In the genomic region with DNA sequence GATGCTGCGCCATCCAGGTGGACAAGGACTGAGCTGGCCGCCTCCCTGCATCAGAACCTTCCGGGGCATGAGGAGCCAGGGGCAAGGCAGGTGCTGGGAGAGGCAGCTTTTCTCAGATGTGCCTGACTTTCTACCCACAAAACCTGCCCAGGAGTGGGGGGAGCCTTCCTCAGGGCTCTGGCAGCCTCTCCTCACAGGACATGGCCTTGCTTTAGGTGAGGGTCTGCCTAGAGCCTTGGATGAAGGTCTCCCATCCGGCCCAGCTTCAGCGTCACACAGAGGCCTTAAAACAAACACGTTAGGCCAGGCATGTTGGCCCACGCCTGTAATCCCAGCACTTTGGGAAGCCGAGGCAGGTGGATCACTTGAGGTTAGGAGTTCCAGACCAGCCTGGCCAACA, we compare ENCODE assay signal across 34 cellular contexts.
"Had no signal": no experiment of that assay in that cellular context is flagged by ENCODE, and none has a peak within 500 bp of the region (broad histone marks: within the 10 kb centered on the region; RNA-seq: fewer than 3 reads in every experiment).

No MANE protein-coding gene starts in this region.

- H3K27ac ChIP-seq: adrenal gland, ascending aorta, cardiac muscle cell, colonic mucosa, epithelial cell of prostate, esophagus squamous epithelium, left lung, neutrophil, skin epidermis, suprapubic skin, tibial artery, upper lobe of right lung had no signal

- H3K27me3 Mint-ChIP-seq: activated CD8-positive, alpha-beta T cell treated with anti-CD3 and anti-CD28 coated beads for 36 hours; brain; progenitor cell of endocrine pancreas had no signal

- H3K4me1 ChIP-seq: adrenal gland, colonic mucosa, esophagus squamous epithelium, left lung, suprapubic skin, tibial artery, upper lobe of right lung had no signal

- H3K9me3 ChIP-seq: adrenal gland, ascending aorta, colonic mucosa, esophagus squamous epithelium, left lung, mucosa of descending colon, neutrophil, suprapubic skin, tibial artery, upper lobe of right lung had no signal

- ATAC-seq: activated CD8-positive, alpha-beta T cell treated with anti-CD3 and anti-CD28 coated beads for 36 hours; activated naive CD4-positive, alpha-beta T cell treated with anti-CD3 and anti-CD28 coated beads, Interleukin-2, amount 50 U/mL, for 72 hours; activated T-cell treated with anti-CD3 and anti-CD28 coated beads, Interleukin-2, amount 50 U/mL, for 4 hours; left lung; mucosa of descending colon; sciatic nerve; upper lobe of right lung had no signal

- H3K36me3 ChIP-seq: adrenal gland, ascending aorta, cardiac muscle cell, colonic mucosa, esophagus squamous epithelium, left lung, neutrophil, suprapubic skin, tibial artery, upper lobe of right lung had no signal

- H3K4me3 ChIP-seq: adrenal gland, ascending aorta, cardiac muscle cell, colonic mucosa, esophagus squamous epithelium, left lung, lung, mucosa of descending colon, skin epidermis, suprapubic skin, tibial artery, upper lobe of right lung had no signal

- H3K9me3 Mint-ChIP-seq: activated CD8-positive, alpha-beta T cell treated with anti-CD3 and anti-CD28 coated beads for 36 hours; activated naive CD4-positive, alpha-beta T cell treated with anti-CD3 and anti-CD28 coated beads, Interleukin-2, amount 50 U/mL, for 72 hours; activated T-cell treated with anti-CD3 and anti-CD28 coated beads, Interleukin-2, amount 50 U/mL, for 4 hours; activated T-helper 2 cell treated with anti-CD3 and anti-CD28 coated beads, Interferon-gamma antibody, Interleukin-2, Interleukin-4, amounts not matched to agents 10 μg/mL and 5 μg/mL and 100 μg/mL, durations not matched to agents 14 hours and 24 hours and 36 hours; brain; nephron; WTC11 had no signal

- H3K27me3 ChIP-seq: adrenal gland, ascending aorta, cardiac muscle cell, colonic mucosa, esophagus squamous epithelium, left lung, neutrophil, suprapubic skin, tibial artery, upper lobe of right lung had no signal

- H3K36me3 Mint-ChIP-seq: activated naive CD4-positive, alpha-beta T cell treated with anti-CD3 and anti-CD28 coated beads, Interleukin-2, amount 50 U/mL, for 72 hours; brain; WTC11 had no signal

- FAIRE-seq: endometrium, frontal cortex, islet of Langerhans had no signal

- DNase-seq: activated CD4-positive, alpha-beta T cell treated with anti-CD3 and anti-CD28 coated beads, Interleukin-2, amount 50 U/mL, for 1 hour; activated CD8-positive, alpha-beta T cell treated with anti-CD3 and anti-CD28 coated beads for 36 hours; activated naive CD4-positive, alpha-beta T cell; activated T-cell treated with anti-CD3 and anti-CD28 coated beads, Interleukin-2, amount 50 U/mL, for 4 hours; adrenal gland; cerebellar nuclear complex; colonic mucosa; effector CD8-positive, alpha-beta T cell; esophagus squamous epithelium; left lung; mucosa of descending colon; retina; stimulated activated CD4-positive, alpha-beta T cell treated with anti-CD3 and anti-CD28 coated beads, Interleukin-4, amount 100 ng/mL, for 24 hours; stimulated activated naive CD4-positive, alpha-beta T cell; T-helper 2 cell; tibial artery; upper lobe of right lung had no signal

- H3K4me3 Mint-ChIP-seq: activated CD8-positive, alpha-beta T cell treated with anti-CD3 and anti-CD28 coated beads for 36 hours; activated T-cell treated with anti-CD3 and anti-CD28 coated beads, Interleukin-2, amount 50 U/mL, for 4 hours; brain; nephron; WTC11 had no signal

- H3K4me1 Mint-ChIP-seq: nephron had no signal

- H3K27ac Mint-ChIP-seq: activated CD8-positive, alpha-beta T cell treated with anti-CD3 and anti-CD28 coated beads for 36 hours; activated T-helper 2 cell treated with anti-CD3 and anti-CD28 coated beads, Interferon-gamma antibody, Interleukin-2, Interleukin-4, amounts not matched to agents 10 μg/mL and 5 μg/mL and 100 μg/mL, durations not matched to agents 14 hours and 24 hours and 36 hours; brain; nephron; progenitor cell of endocrine pancreas had no signal
